8 cellular contexts compared by ENCODE assay signal in the genomic region with DNA sequence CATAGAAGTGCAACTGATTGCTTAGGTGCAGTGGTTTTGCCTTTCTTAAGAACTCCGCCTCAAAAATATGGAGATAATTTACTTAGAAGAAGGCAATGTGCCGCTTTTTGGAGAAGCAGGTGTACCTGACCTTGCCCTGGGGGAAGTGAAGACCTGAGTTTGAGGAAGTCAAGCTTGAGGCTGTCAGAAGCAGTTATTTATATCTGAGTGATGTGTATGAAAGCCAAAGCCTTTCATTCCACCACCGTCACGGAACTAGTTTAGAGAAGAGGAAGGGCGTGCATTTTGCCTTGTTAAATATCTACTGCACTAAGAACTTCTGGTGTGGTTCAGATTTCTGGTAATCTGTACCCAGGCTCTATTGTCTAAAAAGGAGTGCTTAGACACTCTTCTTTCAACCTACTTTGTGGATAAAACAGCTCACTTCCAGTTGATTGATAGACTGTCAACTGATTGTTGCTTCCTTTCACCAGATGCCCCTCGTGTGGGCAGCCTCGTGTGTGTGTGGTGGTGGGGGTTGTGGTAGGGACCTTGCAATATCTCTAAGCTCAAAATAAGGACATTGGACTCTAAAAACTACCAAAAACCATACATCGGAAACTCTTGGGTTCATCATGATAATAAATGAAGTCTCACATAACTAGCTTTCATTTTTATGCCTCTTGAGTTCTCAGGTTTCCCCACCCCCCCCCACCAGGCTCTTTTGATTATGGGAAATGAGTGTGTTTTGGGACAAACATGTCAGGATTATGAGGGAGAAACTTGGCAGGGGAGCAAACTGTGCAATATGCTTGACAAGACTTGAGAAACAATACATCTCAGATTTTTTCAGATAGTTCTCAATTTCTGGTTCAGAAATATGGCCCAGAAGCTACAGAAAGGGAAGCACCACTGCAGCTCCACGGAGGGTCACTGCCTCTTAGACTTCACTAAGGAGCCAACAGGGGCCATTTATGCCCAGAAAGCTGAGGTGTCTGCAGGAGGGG.
DNase-seq lines count a peak whose midpoint lies in the region; ATAC-seq, FAIRE-seq and TF ChIP-seq lines count a peak whose summit lies in the region.

No MANE protein-coding gene starts in this region.

- TF ChIP-seq POLR2A in GM19099 (IDR thresholded peaks at IDR 0.05; ENCODE audit: extremely low read depth, insufficient read length, low read depth): peak; percentile 62
- peak; percentile 24; the same call in 1 of the 2 replicates for TF ChIP-seq POLR2A in GM12878 (IDR thresholded peaks at IDR 0.05; ENCODE audit: low read depth, low read length)
- TF ChIP-seq POLR2A in uterus (IDR thresholded peaks at IDR 0.05): no peak

- under 1% methylated on average over 9 of the region's 9 CpGs for WGBS in GM12878 (ENCODE audit: insufficient coverage, insufficient replicate concordance, low lambda C conversion rate, missing lambda C conversion rate)

- RAD21 ChIA-PET in GM12878 (lab: Charles Lee; ENCODE audit: unreplicated experiment): interaction anchor here (0.6 to 4.9 kb wide), 34 partner anchors 9 to 338 kb away, joined by 3 to 107 read pairs (median 4); no protein-coding TSS in a partner anchor

- DNase-seq in RWPE2 (ENCODE audit: low spot score) (no peak), GM12878 (ENCODE audit: low read depth, low spot score) (peak; percentile 89), uterus (no peak), SJCRH30 (no peak)

- peak overlapping the region in 3 of 10 experiments; percentile 1 to 7 (median 6); a peak in 3 of 20 replicates for H3K4me3 ChIP-seq in BLaER1 treated with 17β-estradiol and CSF1 and Interleukin-3, amounts not matched to agents 10 nM and 100 nM
- H3K4me3 ChIP-seq in RWPE2 (ENCODE audit: severe bottlenecking) (no peak overlapping the region), GM12878 (peak overlapping the region; percentile 49), mucosa of stomach (ENCODE audit: low read length) (no peak overlapping the region), uterus (no peak overlapping the region), SJCRH30 (no peak overlapping the region)

- ATAC-seq in HG03108 (IDR thresholded peaks at IDR 0.05; ENCODE audit: unreplicated experiment) (peak; percentile 86), RWPE2 (ENCODE audit: low read depth) (0 out of 3 replicates have a peak, but pooled peaks have one; percentile 1), GM12878 (peak; percentile 90)

- TF ChIP-seq RAD21 in GM12878 (IDR thresholded peaks at IDR 0.05; ENCODE audit: insufficient read depth, low read depth, low read length): no peak

- TF ChIP-seq CTCF in RWPE2 (IDR thresholded peaks at IDR 0.05; ENCODE audit: poor library complexity, severe bottlenecking) (no peak), GM12878 (IDR thresholded peaks at IDR 0.05 in 2 of 3, conservative IDR thresholded peaks at IDR 0.05 in 1 of 3; ENCODE audit: control insufficient read depth in 2 of 3, extremely low read depth in 1 of 3, insufficient read depth in 1 of 3, low read depth in 3 of 3, low read length in 3 of 3) (no peak), uterus (IDR thresholded peaks at IDR 0.05) (no peak)

- BruUV-seq in GM12878 (replicated peaks; lab: Mats Ljungman, UMichigan): TSS peak; percentile 98

- peak overlapping the region; percentile 73 to 86 (median 82) for H3K4me2 ChIP-seq in BLaER1 treated with 17β-estradiol and CSF1 and Interleukin-3, amounts not matched to agents 10 nM and 100 nM
- H3K4me2 ChIP-seq in GM12878 (ENCODE audit: control insufficient read depth, insufficient read depth): peak overlapping the region; percentile 95

- H3K9me3 ChIP-seq in BLaER1 treated with 17β-estradiol and CSF1 and Interleukin-3, amounts not matched to agents 10 nM and 100 nM (replicated peaks in 1 of 11): no peaks in the 10 kb centered on the region
- H3K9me3 ChIP-seq in RWPE2 (ENCODE audit: severe bottlenecking) (no peaks in the 10 kb centered on the region), GM12878 (replicated peaks; ENCODE audit: control insufficient read depth, insufficient read depth, low read length) (no peaks in the 10 kb centered on the region), mucosa of stomach (ENCODE audit: control insufficient read depth, low read length) (no peaks in the 10 kb centered on the region), uterus (no peaks in the 10 kb centered on the region), SJCRH30 (replicated peaks) (no peaks in the 10 kb centered on the region)

- no peaks in the 10 kb centered on the region for H3K79me2 ChIP-seq in GM12878 (ENCODE audit: control insufficient read depth, insufficient read depth, low read length)

- H4K20me1 ChIP-seq in BLaER1 treated with 17β-estradiol and CSF1 and Interleukin-3, amounts not matched to agents 10 nM and 100 nM: no peaks in the 10 kb centered on the region
- H4K20me1 ChIP-seq in GM12878 (ENCODE audit: control insufficient read depth, insufficient read depth): no peaks in the 10 kb centered on the region

- intact Hi-C loops in GM12878 (cut with micrococcal nuclease; ENCODE audit: unreplicated experiment): loop anchor here (1.0 to 2.0 kb wide), 4 partner anchors 31 to 79 kb away; partner anchors contain the start of gene ARF6
- intact Hi-C loops in uterus (cut with DNase I; ENCODE audit: low total_unique reads): loop anchor here (10.0 kb wide), 1 partner anchor 83 kb away; no protein-coding TSS in a partner anchor

- H3K27ac ChIP-seq in BLaER1 treated with 17β-estradiol and CSF1 and Interleukin-3, amounts not matched to agents 10 nM and 100 nM: peak overlapping the region in 10 of 11 experiments; percentile 15 to 90 (median 62); a peak in 18 of 22 replicates
- peak overlapping the region; percentile 87 for H3K27ac ChIP-seq in RWPE2 (ENCODE audit: poor library complexity, severe bottlenecking)
- H3K27ac ChIP-seq in GM12878 (ENCODE audit: control insufficient read depth, insufficient read depth): peak overlapping the region; percentile 100
- peak overlapping the region; percentile 74 to 80 for H3K27ac ChIP-seq in uterus
- H3K27ac ChIP-seq in SJCRH30: no peak overlapping the region

- TF ChIP-seq EP300 in GM12878 (IDR thresholded peaks at IDR 0.05; ENCODE audit: borderline replicate concordance in 1 of 2, control insufficient read depth in 1 of 2, low read depth in 2 of 2, low read length in 2 of 2): peak; percentile 90 to 95

- peaks cover 27 to 79% (median 33%) of the 10 kb centered on the region in 10 experiments for H3K4me1 ChIP-seq in BLaER1 treated with 17β-estradiol and CSF1 and Interleukin-3, amounts not matched to agents 10 nM and 100 nM
- H3K4me1 ChIP-seq in RWPE2 (ENCODE audit: insufficient read depth, poor library complexity, severe bottlenecking): peaks cover 53% of the 10 kb centered on the region
- peaks cover 39% of the 10 kb centered on the region for H3K4me1 ChIP-seq in GM12878 (ENCODE audit: control insufficient read depth, insufficient read depth, low read length)
- H3K4me1 ChIP-seq in mucosa of stomach (ENCODE audit: control insufficient read depth, insufficient read depth, low read length): peaks cover 71% of the 10 kb centered on the region
- H3K4me1 ChIP-seq in uterus: peaks cover 0 to 4% of the 10 kb centered on the region in 2 donors
- no peaks in the 10 kb centered on the region; the same call in 1 of the 2 replicates for H3K4me1 ChIP-seq in SJCRH30

- peak overlapping the region; percentile 78 for H2AFZ ChIP-seq in GM12878 (ENCODE audit: control insufficient read depth, low read depth, low read length)

- H3K9ac ChIP-seq in BLaER1 treated with 17β-estradiol and CSF1 and Interleukin-3, amounts not matched to agents 10 nM and 100 nM: peak overlapping the region in 5 of 11 experiments; percentile 8 to 81 (median 74); a peak in 7 of 22 replicates
- peak overlapping the region; percentile 93 for H3K9ac ChIP-seq in GM12878 (ENCODE audit: control insufficient read depth, insufficient read depth, low read length)
- H3K9ac ChIP-seq in mucosa of stomach (ENCODE audit: low read length): peak overlapping the region; percentile 65

- POLR2A ChIA-PET in GM12878 (lab: Charles Lee): interaction anchor here (0.5 to 7.7 kb wide), 26 partner anchors 9 to 351 kb away, joined by 3 to 119 read pairs (median 5); partner anchors contain the start of genes MGAT2 and RPL36AL

- in situ Hi-C loops in GM12878 (cut with MboI): no loop called here

- H3K36me3 ChIP-seq in BLaER1 treated with 17β-estradiol and CSF1 and Interleukin-3, amounts not matched to agents 10 nM and 100 nM: no peaks in the 10 kb centered on the region
- H3K36me3 ChIP-seq in RWPE2 (ENCODE audit: low read depth) (no peaks in the 10 kb centered on the region), GM12878 (ENCODE audit: control insufficient read depth in 2 of 2, insufficient read depth in 2 of 2, low read length in 1 of 2) (no peaks in the 10 kb centered on the region), mucosa of stomach (ENCODE audit: control insufficient read depth, insufficient read depth, low read length) (no peaks in the 10 kb centered on the region), uterus (no peaks in the 10 kb centered on the region), SJCRH30 (no peaks in the 10 kb centered on the region)

- no peaks in the 10 kb centered on the region for H3K27me3 ChIP-seq in BLaER1 treated with 17β-estradiol and CSF1 and Interleukin-3, amounts not matched to agents 10 nM and 100 nM
- H3K27me3 ChIP-seq in RWPE2 (ENCODE audit: insufficient read depth, poor library complexity, severe bottlenecking) (no peaks in the 10 kb centered on the region), GM12878 (replicated peaks in 1 of 2; ENCODE audit: control insufficient read depth in 2 of 2, insufficient read depth in 2 of 2, low read length in 1 of 2) (no peaks in the 10 kb centered on the region), mucosa of stomach (ENCODE audit: control insufficient read depth, insufficient read depth, low read length) (no peaks in the 10 kb centered on the region), uterus (no peaks in the 10 kb centered on the region), SJCRH30 (no peaks in the 10 kb centered on the region)

- FAIRE-seq in GM12878 (lab: Jason Lieb, UNC): peak; percentile 86

- SMC1A ChIA-PET in GM12878 (lab: Charles Lee; ENCODE audit: uncharacterized antibody, unreplicated experiment): interaction anchor here (0.9 to 7.7 kb wide), 36 partner anchors 9 to 120 kb away, joined by 3 to 133 read pairs (median 5); partner anchors contain the start of gene ARF6

- CTCF ChIA-PET in GM12878 (lab: Yijun Ruan, JAX): interaction anchor here (0.7 to 4.6 kb wide), 23 partner anchors 10 to 141 kb away, joined by 3 to 41 read pairs (median 6); partner anchors contain the start of genes ARF6 and NEMF

TF ChIP-seq in GM12878, 131 proteins besides CTCF, POLR2A, EP300 and RAD21 (continues in another document):
- TF ChIP-seq BMI1 (IDR thresholded peaks at IDR 0.05; ENCODE audit: borderline replicate concordance) (no peak; the same call in 1 of the 2 replicates), SIN3A (IDR thresholded peaks at IDR 0.05; ENCODE audit: low read depth, low read length) (no peak), TCF12 (IDR thresholded peaks at IDR 0.05; ENCODE audit: low read depth, low read length) (peak; percentile 89), SPI1 (IDR thresholded peaks at IDR 0.05; ENCODE audit: borderline replicate concordance, insufficient read depth, low read depth, low read length) (peak; percentile 97), TARDBP (IDR thresholded peaks at IDR 0.05; ENCODE audit: borderline replicate concordance) (no peak), SREBF1 (IDR thresholded peaks at IDR 0.05; ENCODE audit: low read length) (no peak), RFX5 (IDR thresholded peaks at IDR 0.05; ENCODE audit: low read depth, low read length) (no peak)

Comparison
In these comparisons a context has a peak if more than half of its experiments do, and no peak if none do; other contexts are left out.
1. POLR2A ChIP-seq: peak in GM19099 (single experiment) and GM12878 (single experiment); none in uterus (0 of 2).
2. ATAC-seq: peak in every context shown above with its lines; median percentile 90 in GM12878; 86 in HG03108; 1 in RWPE2.